ENCODE assay signal across 9 cellular contexts in genomic region chr1:152035406-152036315, GRCh38. TPM values are rescaled to one million over a fixed set of nuclear protein-coding genes. Genes with fewer than 3 reads are reported as not detected.
A peak's percentile ranks its signal among the peaks of the same experiment; 100 is the strongest.
DNase-seq lines count a peak whose midpoint lies in the region; ATAC-seq lines count a peak whose summit lies in the region.
"Had no signal": no experiment of that assay in that cellular context is flagged by ENCODE, and none has a peak within 500 bp of the region (broad histone marks: within the 10 kb centered on the region; RNA-seq: fewer than 3 reads in every experiment).

No MANE protein-coding gene starts in this region.

- peak; percentile 29 for DNase-seq in 8988T
- DNase-seq in H4 (ENCODE audit: low spot score): peak; percentile 28
- DNase-seq in SKM-1 (lab: John Stamatoyannopoulos, UW; ENCODE audit: unreplicated experiment): peak; percentile 37
- DNase-seq in effector memory CD8-positive, alpha-beta T cell: no peak
- DNase-seq in naive B cell: no peak
- DNase-seq in midbrain (lab: John Stamatoyannopoulos, UW): no peak

- H3K4me3 Mint-ChIP-seq in effector memory CD8-positive, alpha-beta T cell: peak overlapping the region; percentile 87 to 89
- peak overlapping the region; percentile 86 to 97 (median 93) for H3K4me3 Mint-ChIP-seq in naive B cell

- no peaks in the 10 kb centered on the region for H3K9me3 Mint-ChIP-seq in effector memory CD8-positive, alpha-beta T cell
- no peaks in the 10 kb centered on the region for H3K9me3 Mint-ChIP-seq in naive B cell

- H3K27ac Mint-ChIP-seq in effector memory CD8-positive, alpha-beta T cell: peak overlapping the region; percentile 97
- H3K27ac Mint-ChIP-seq in naive B cell: peak overlapping the region; percentile 30 to 98 (median 86)

- H3K27me3 Mint-ChIP-seq in effector memory CD8-positive, alpha-beta T cell: no peaks in the 10 kb centered on the region
- no peaks in the 10 kb centered on the region for H3K27me3 Mint-ChIP-seq in naive B cell

- H3K4me1 Mint-ChIP-seq in effector memory CD8-positive, alpha-beta T cell (ENCODE audit: low read depth in 2 of 2): peaks cover 21 to 29% of the 10 kb centered on the region in 2 donors
- H3K4me1 Mint-ChIP-seq in naive B cell: peaks cover 27 to 38% (median 27%) of the 10 kb centered on the region in 3 donors

- peak; percentile 12 for ATAC-seq in effector memory CD8-positive, alpha-beta T cell (replicated peaks)
- ATAC-seq in naive B cell (ENCODE audit: low read depth in 2 of 2) (no peak), HG02798 (IDR thresholded peaks at IDR 0.05; ENCODE audit: poor library complexity, unreplicated experiment) (no peak), GM18861 (IDR thresholded peaks at IDR 0.05; ENCODE audit: unreplicated experiment) (no peak)

- peaks cover 49% of the 10 kb centered on the region for H3K36me3 Mint-ChIP-seq in effector memory CD8-positive, alpha-beta T cell (ENCODE audit: insufficient read depth)
- peaks cover 8% of the 10 kb centered on the region in 2 donors for H3K36me3 Mint-ChIP-seq in naive B cell

RNA-seq across cellular contexts. Expression of gene S100A11, which starts 1.1 kb away (rescaled TPM):
- total RNA-seq in H4 (2014; rRNA removed; shearing (Covaris generic)): 377 and 488 TPM in 2 replicates
- 10 to 100 TPM; 22.1 to 54.6 (median 27.8) TPM for polyA plus RNA-seq in naive B cell (ENCODE audit: low read depth in 6 of 6)
- polyA plus RNA-seq: neural cell had no signal

RNA-seq across cellular contexts. Expression of gene S100A10, which starts 42.0 kb away (rescaled TPM):
- total RNA-seq in H4 (2014; rRNA removed; shearing (Covaris generic)): 58.6 and 87.8 TPM in 2 replicates
- 100 to 1,000 TPM; 115 to 209 (median 180) TPM for polyA plus RNA-seq in naive B cell (ENCODE audit: low read depth in 6 of 6)

RNA-seq across cellular contexts. Expression of gene TCHHL1, which starts 53.2 kb away (rescaled TPM):
- not detected in 2 replicates for total RNA-seq in H4 (2014; rRNA removed; shearing (Covaris generic))
- not detected for polyA plus RNA-seq in naive B cell (ENCODE audit: low read depth in 6 of 6)
- polyA plus RNA-seq: neural cell had no signal

Comparison
In these comparisons a context has a peak if more than half of its experiments do, and no peak if none do; other contexts are left out.
1. DNase-seq: peak in 8988T (single experiment), H4 (single experiment) and SKM-1 (single experiment); none in effector memory CD8-positive, alpha-beta T cell (0 of 3), naive B cell (single experiment) and midbrain (single experiment).